Comparison of ENCODE assay signal across 9 cellular contexts in the genomic region with DNA sequence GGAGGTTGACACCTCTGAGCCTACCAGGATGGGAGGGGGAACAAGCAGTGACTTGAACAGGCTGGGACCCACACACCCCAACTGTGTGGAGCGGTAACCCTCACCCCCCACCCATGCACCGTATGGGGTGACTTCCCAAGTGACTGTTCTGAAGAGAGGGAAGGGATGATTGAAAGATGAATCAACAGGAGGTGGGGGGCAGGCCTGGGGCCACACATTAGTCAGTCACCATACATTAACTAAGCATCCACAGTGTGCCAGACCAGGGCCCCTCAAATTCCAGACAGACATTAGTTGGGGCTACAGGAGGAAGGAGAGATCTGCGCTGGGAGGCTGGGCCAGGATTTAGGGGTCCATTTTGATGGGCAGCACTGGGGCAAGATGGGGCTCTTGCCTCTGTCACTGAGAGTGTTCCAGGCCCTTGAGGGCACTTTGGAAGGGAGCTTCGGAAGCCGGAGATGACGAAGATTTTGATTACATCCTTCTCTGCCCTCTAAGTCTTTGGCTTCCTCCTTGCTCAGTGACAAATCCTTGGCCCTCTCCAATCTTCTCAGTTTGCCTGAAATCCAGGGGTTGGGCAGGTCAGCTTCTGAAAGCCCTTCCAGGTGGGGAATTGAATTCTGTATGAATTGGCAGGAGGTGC. TPM values are rescaled to one million over a fixed set of nuclear protein-coding genes. Genes with fewer than 3 reads are reported as not detected.
DNase-seq lines count a peak whose midpoint lies in the region; ATAC-seq, FAIRE-seq and TF ChIP-seq lines count a peak whose summit lies in the region.
"Had no signal": no experiment of that assay in that cellular context is flagged by ENCODE, and none has a peak within 500 bp of the region (broad histone marks: within the 10 kb centered on the region; RNA-seq: fewer than 3 reads in every experiment).

No MANE protein-coding gene starts in this region.

- peak overlapping the region; percentile 63 for H3K27ac Mint-ChIP-seq in astrocyte (ENCODE audit: unreplicated experiment)

- peaks cover 37% of the 10 kb centered on the region for H4K20me1 ChIP-seq in astrocyte (ENCODE audit: insufficient read depth, low read length)

- peak overlapping the region; percentile 91 for H3K27ac ChIP-seq in astrocyte (ENCODE audit: low read depth, low read length)
- peak overlapping the region; percentile 98 for H3K27ac ChIP-seq in lower lobe of right lung
- H3K27ac ChIP-seq in vagina: peak overlapping the region; percentile 97

- TF ChIP-seq CTCF in HFF-Myc (IDR thresholded peaks at IDR 0.05; ENCODE audit: low read depth, low read length, missing control alignments) (no peak), astrocyte (IDR thresholded peaks at IDR 0.05; ENCODE audit: insufficient read depth, low read depth, low read length) (no peak), lower lobe of right lung (IDR thresholded peaks at IDR 0.05) (no peak), vagina (IDR thresholded peaks at IDR 0.05) (no peak), GM13976 (IDR thresholded peaks at IDR 0.05; ENCODE audit: borderline replicate concordance, control extremely low read depth, extremely low read depth, insufficient read depth, missing control alignments) (no peak)

- peaks cover 24% of the 10 kb centered on the region for H3K4me1 Mint-ChIP-seq in astrocyte (ENCODE audit: low read depth, unreplicated experiment)

- peaks cover 51% of the 10 kb centered on the region for H3K4me1 ChIP-seq in astrocyte (ENCODE audit: insufficient read depth, low read length)
- H3K4me1 ChIP-seq in lower lobe of right lung: peaks cover 61% of the 10 kb centered on the region
- H3K4me1 ChIP-seq in vagina: peaks cover 57% of the 10 kb centered on the region

- ATAC-seq in lower lobe of right lung (no peak), GM19467 (IDR thresholded peaks at IDR 0.05; ENCODE audit: unreplicated experiment) (no peak)

- peaks cover 58% of the 10 kb centered on the region for H3K79me2 ChIP-seq in astrocyte (ENCODE audit: insufficient read depth, low read length)

- H2AFZ ChIP-seq in astrocyte (ENCODE audit: low read depth, low read length): no peak overlapping the region

- intact Hi-C loops in lower lobe of right lung (cut with DNase I): loop anchor here (10.0 kb wide), 1 partner anchor 137 kb away; no protein-coding TSS in a partner anchor
- intact Hi-C loops in vagina (cut with DNase I): loop anchor here (5.0 kb wide), 1 partner anchor 40 kb away; no protein-coding TSS in a partner anchor

- FAIRE-seq in astrocyte (lab: Jason Lieb, UNC): no peak
- FAIRE-seq: islet of Langerhans had no signal

- no peak for TF ChIP-seq POLR2A in vagina (IDR thresholded peaks at IDR 0.05)

- H3K9me3 ChIP-seq in astrocyte (ENCODE audit: insufficient read depth, low read depth, low read length) (no peaks in the 10 kb centered on the region), lower lobe of right lung (no peaks in the 10 kb centered on the region), vagina (no peaks in the 10 kb centered on the region)

- H3K27me3 ChIP-seq in astrocyte (ENCODE audit: insufficient read depth, low read length) (no peaks in the 10 kb centered on the region), lower lobe of right lung (ENCODE audit: low read depth) (no peaks in the 10 kb centered on the region), vagina (no peaks in the 10 kb centered on the region)

- DNase-seq in 8988T (peak; percentile 32), HFF-Myc (ENCODE audit: extremely low read depth, low read depth) (no peak), astrocyte (ENCODE audit: low read depth) (no peak), lower lobe of right lung (no peak), vagina (ENCODE audit: extremely low spot score in 2 of 2) (no peak), GM13976 (ENCODE audit: low spot score) (no peak), NCI-H2196 treated with DMSO at 0.1 percent for 48 hours (lab: John Stamatoyannopoulos, UW; ENCODE audit: unreplicated experiment) (no peak)

- peak overlapping the region; percentile 87 for H3K4me3 Mint-ChIP-seq in astrocyte (ENCODE audit: unreplicated experiment)

- H3K9ac ChIP-seq in astrocyte (ENCODE audit: low read length): peak overlapping the region; percentile 92

- H3K4me3 ChIP-seq in HFF-Myc (replicated peaks; ENCODE audit: low read depth, low read length) (peak overlapping the region; percentile 72), astrocyte (ENCODE audit: insufficient read depth, low read depth, low read length) (peak overlapping the region; percentile 82), lower lobe of right lung (peak overlapping the region; percentile 96), vagina (peak overlapping the region; percentile 64 to 90)

- in situ Hi-C loops in GM13976 (cut with MboI; ENCODE audit: low sequenced_read_pairs, unreplicated experiment): no loop called here

- H3K36me3 Mint-ChIP-seq in astrocyte (ENCODE audit: low read depth, unreplicated experiment): peaks cover 3% of the 10 kb centered on the region

- peak overlapping the region; percentile 96 for H3K4me2 ChIP-seq in astrocyte (ENCODE audit: low read length)

- H3K36me3 ChIP-seq in astrocyte (ENCODE audit: insufficient read depth, low read length) (peaks cover 5% of the 10 kb centered on the region), lower lobe of right lung (peaks cover 2% of the 10 kb centered on the region), vagina (no peaks in the 10 kb centered on the region)

- no peaks in the 10 kb centered on the region for H3K27me3 Mint-ChIP-seq in astrocyte (ENCODE audit: low read depth, unreplicated experiment)

- peaks cover 5% of the 10 kb centered on the region for H3K9me3 Mint-ChIP-seq in astrocyte (ENCODE audit: unreplicated experiment)

RNA-seq across cellular contexts. Expression of gene SMTN, which starts 1.0 kb away (rescaled TPM):
- 97.5 and 98.9 TPM in 2 replicates for total RNA-seq in astrocyte
- total RNA-seq in lower lobe of right lung: 44.8 TPM
- 199 TPM for total RNA-seq in vagina

RNA-seq across cellular contexts. Expression of gene SELENOM, which starts 25.3 kb away (rescaled TPM):
- total RNA-seq in astrocyte: 157 and 205 TPM in 2 replicates
- total RNA-seq in lower lobe of right lung: 86.8 TPM
- 941 TPM for total RNA-seq in vagina

RNA-seq across cellular contexts. Expression of gene INPP5J, which starts 40.7 kb away (rescaled TPM):
- 3.0 and 3.3 TPM in 2 replicates for total RNA-seq in astrocyte
- total RNA-seq in lower lobe of right lung: 4.6 TPM
- total RNA-seq in vagina: 5.9 TPM

RNA-seq across cellular contexts. Expression of gene PLA2G3, which starts 58.2 kb away (rescaled TPM):
- not detected in 2 replicates for total RNA-seq in astrocyte
- 5.0 TPM for total RNA-seq in lower lobe of right lung
- 6.1 TPM for total RNA-seq in vagina
